11 cellular contexts compared by ENCODE assay signal in the genomic region with DNA sequence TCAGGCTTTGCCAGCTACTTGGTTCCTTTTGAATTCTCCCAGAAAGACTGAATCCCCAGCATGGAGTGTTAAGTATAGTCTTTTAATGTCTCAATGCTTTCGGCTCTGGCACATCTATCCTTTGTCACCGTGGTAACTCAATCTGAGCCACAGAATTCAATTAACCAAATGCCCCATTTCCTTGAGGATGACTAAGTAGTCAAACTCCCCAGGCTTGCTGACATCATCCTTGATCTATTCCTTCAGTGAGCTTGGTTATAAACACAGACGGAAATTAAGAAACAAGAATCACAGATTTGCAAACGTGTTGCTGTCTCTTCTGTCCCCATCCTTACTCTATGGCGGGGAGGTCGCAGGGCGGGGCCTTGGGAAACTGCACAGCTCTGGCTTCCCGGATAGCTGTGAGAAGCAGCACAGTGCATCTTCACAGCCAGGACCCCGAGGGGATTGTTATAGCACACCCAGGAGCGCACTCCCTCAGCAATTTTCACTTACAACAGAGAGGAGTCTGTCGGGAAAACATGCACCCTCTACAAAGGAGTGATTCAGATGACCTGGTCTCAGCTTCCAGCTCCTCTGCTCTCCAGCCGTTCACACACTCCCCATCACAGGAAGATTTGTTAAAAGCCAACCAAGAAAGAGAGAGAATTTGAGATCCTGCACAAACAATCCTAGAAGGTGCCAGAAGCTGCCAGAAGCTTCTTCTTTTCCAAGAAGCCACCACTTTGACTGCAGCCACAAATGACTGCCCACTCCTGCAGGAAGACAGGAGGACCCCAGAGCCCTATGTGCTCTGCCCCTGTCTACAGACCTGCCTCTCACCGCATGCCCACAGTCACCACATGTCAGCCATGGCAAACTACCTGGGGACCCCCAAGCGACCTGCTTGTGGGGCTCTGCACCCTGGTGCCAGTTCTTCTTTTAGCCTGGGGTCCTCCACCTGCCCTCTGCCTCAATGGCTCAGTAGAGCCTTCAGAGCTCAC. TPM values are rescaled to one million over a fixed set of nuclear protein-coding genes. Genes with fewer than 3 reads are reported as not detected.
DNase-seq lines count a peak whose midpoint lies in the region; ATAC-seq, FAIRE-seq and TF ChIP-seq lines count a peak whose summit lies in the region.
"Had no signal": no experiment of that assay in that cellular context is flagged by ENCODE, and none has a peak within 500 bp of the region (broad histone marks: within the 10 kb centered on the region; RNA-seq: fewer than 3 reads in every experiment).

No MANE protein-coding gene starts in this region.

- H3K4me1 ChIP-seq in heart left ventricle (peaks cover 0 to 10% (median 0%) of the 10 kb centered on the region in 12 donors), adipocyte (ENCODE audit: control insufficient read depth, insufficient read depth, low read length) (peaks cover 13% of the 10 kb centered on the region), hepatocyte (ENCODE audit: insufficient read depth) (no peaks in the 10 kb centered on the region)

- DNase-seq in heart left ventricle (no peak), Right ventricle myocardium inferior (ENCODE audit: missing footprints) (no peak), adipocyte (ENCODE audit: low read depth) (peak; percentile 86), hepatocyte (ENCODE audit: low spot score) (no peak), urothelium cell line (ENCODE audit: low spot score) (peak; percentile 72), SKM-1 (lab: John Stamatoyannopoulos, UW; ENCODE audit: unreplicated experiment) (no peak)
- DNase-seq in T-helper 2 cell treated with Interferon-gamma antibody and Interleukin-4, amounts not matched to agents 5 μg/mL and 100 μg/mL, for 36 hours (ENCODE audit: low spot score), result no peak
- DNase-seq: activated CD4-positive, alpha-beta memory T cell treated with anti-CD3 and anti-CD28 coated beads for 36 hours; CD4-positive, CD25-positive, alpha-beta regulatory T cell; left ventricle myocardium inferior had no signal

- H3K79me2 ChIP-seq in hepatocyte, result no peaks in the 10 kb centered on the region

- H3K36me3 ChIP-seq in heart left ventricle (no peaks in the 10 kb centered on the region), adipocyte (ENCODE audit: control insufficient read depth, insufficient read depth, low read length, severe bottlenecking) (no peaks in the 10 kb centered on the region), hepatocyte (replicated peaks; ENCODE audit: insufficient read depth, low read depth) (no peaks in the 10 kb centered on the region)
- H3K36me3 ChIP-seq: left ventricle myocardium inferior had no signal

- H3K4me1 Mint-ChIP-seq in T-helper 2 cell treated with Interferon-gamma antibody and Interleukin-4, amounts not matched to agents 5 μg/mL and 100 μg/mL, for 36 hours (ENCODE audit: low read depth), result peaks cover 10% of the 10 kb centered on the region

- H3K27ac Mint-ChIP-seq in T-helper 2 cell treated with Interferon-gamma antibody and Interleukin-4, amounts not matched to agents 5 μg/mL and 100 μg/mL, for 36 hours, result no peak overlapping the region
- H3K27ac Mint-ChIP-seq: activated CD4-positive, alpha-beta memory T cell treated with anti-CD3 and anti-CD28 coated beads for 36 hours had no signal

- TF ChIP-seq POLR2A in heart left ventricle (IDR thresholded peaks at IDR 0.05), result no peak

- H3K27me3 ChIP-seq in heart left ventricle, result no peaks in the 10 kb centered on the region
- H3K27me3 ChIP-seq in adipocyte (replicated peaks; ENCODE audit: control insufficient read depth, insufficient read depth, low read length), result no peaks in the 10 kb centered on the region
- H3K27me3 ChIP-seq in hepatocyte, result no peaks in the 10 kb centered on the region

- peak overlapping the region; percentile 59 for H3K9ac ChIP-seq in adipocyte (ENCODE audit: low read length)

- no peak for FAIRE-seq in urothelium cell line (lab: Jason Lieb, UNC)

- no peaks in the 10 kb centered on the region for H4K20me1 ChIP-seq in hepatocyte (ENCODE audit: insufficient read depth, poor library complexity, severe bottlenecking)

- ATAC-seq in heart left ventricle (peak in 3 of 4 donors; percentile 36 to 58 (median 54)), Right ventricle myocardium inferior (no peak), GM19324 (IDR thresholded peaks at IDR 0.05; ENCODE audit: low FRiP score, unreplicated experiment) (no peak)

- no peaks in the 10 kb centered on the region for H3K9me2 ChIP-seq in hepatocyte (replicated peaks; ENCODE audit: insufficient read depth)

- peaks cover 5% of the 10 kb centered on the region for H3K36me3 Mint-ChIP-seq in T-helper 2 cell treated with Interferon-gamma antibody and Interleukin-4, amounts not matched to agents 5 μg/mL and 100 μg/mL, for 36 hours (ENCODE audit: low read depth)
- H3K36me3 Mint-ChIP-seq: activated CD4-positive, alpha-beta memory T cell treated with anti-CD3 and anti-CD28 coated beads for 36 hours; CD4-positive, CD25-positive, alpha-beta regulatory T cell had no signal

- intact Hi-C loops in heart left ventricle (cut with DNase I) (no loop called here), Right ventricle myocardium inferior (cut with DNase I) (no loop called here)

- H3K4me3 Mint-ChIP-seq in T-helper 2 cell treated with Interferon-gamma antibody and Interleukin-4, amounts not matched to agents 5 μg/mL and 100 μg/mL, for 36 hours, result no peak overlapping the region
- H3K4me3 Mint-ChIP-seq: activated CD4-positive, alpha-beta memory T cell treated with anti-CD3 and anti-CD28 coated beads for 36 hours; CD4-positive, CD25-positive, alpha-beta regulatory T cell had no signal

- WGBS in heart left ventricle, 4 donors, result 50 to 60% (median 59%) methylated on average over 13 to 14 of the region's 14 CpGs
- WGBS in hepatocyte (ENCODE audit: low lambda C conversion rate, missing lambda C conversion rate), result 36% methylated on average over 14 of the region's 14 CpGs

- no peak overlapping the region for H2AFZ ChIP-seq in hepatocyte

- H3K4me3 ChIP-seq in heart left ventricle (no peak overlapping the region), adipocyte (ENCODE audit: low read length) (peak overlapping the region; percentile 73), hepatocyte (no peak overlapping the region)
- H3K4me3 ChIP-seq: left ventricle myocardium inferior had no signal

- peak overlapping the region; percentile 46 for H3K4me2 ChIP-seq in hepatocyte

- H3K27ac ChIP-seq in heart left ventricle, result no peak overlapping the region
- no peak overlapping the region for H3K27ac ChIP-seq in hepatocyte
- H3K27ac ChIP-seq: left ventricle myocardium inferior had no signal

- peaks cover 10% of the 10 kb centered on the region for H3K9me3 Mint-ChIP-seq in T-helper 2 cell treated with Interferon-gamma antibody and Interleukin-4, amounts not matched to agents 5 μg/mL and 100 μg/mL, for 36 hours
- H3K9me3 Mint-ChIP-seq: activated CD4-positive, alpha-beta memory T cell treated with anti-CD3 and anti-CD28 coated beads for 36 hours; CD4-positive, CD25-positive, alpha-beta regulatory T cell had no signal

- H3K9me3 ChIP-seq in heart left ventricle (no peaks in the 10 kb centered on the region), adipocyte (ENCODE audit: control insufficient read depth, low read length) (no peaks in the 10 kb centered on the region), hepatocyte (ENCODE audit: low read depth) (no peaks in the 10 kb centered on the region)
- H3K9me3 ChIP-seq: left ventricle myocardium inferior had no signal

- no peaks in the 10 kb centered on the region for H3K27me3 Mint-ChIP-seq in T-helper 2 cell treated with Interferon-gamma antibody and Interleukin-4, amounts not matched to agents 5 μg/mL and 100 μg/mL, for 36 hours (ENCODE audit: low read depth)
- H3K27me3 Mint-ChIP-seq: activated CD4-positive, alpha-beta memory T cell treated with anti-CD3 and anti-CD28 coated beads for 36 hours had no signal

- TF ChIP-seq CTCF in heart left ventricle (IDR thresholded peaks at IDR 0.05) (no peak), hepatocyte (IDR thresholded peaks at IDR 0.05; ENCODE audit: poor library complexity) (no peak)

RNA-seq across cellular contexts. Expression of a gene that starts 44.9 kb away (rescaled TPM):
- 100 to 1,000 TPM; 169 to 310 (median 213) TPM for total RNA-seq in heart left ventricle
- polyA plus RNA-seq in heart left ventricle, result 100 to 1,000 TPM in 1 of 2 donors, 10 to 100 TPM in 1; 91.0 to 249 TPM
- total RNA-seq in Right ventricle myocardium inferior, result 116 TPM
- 302 and 327 TPM in 2 replicates for total RNA-seq in hepatocyte
- polyA plus RNA-seq in hepatocyte, result 361 and 368 TPM in 2 replicates

Comparison
In these comparisons a context has a peak if more than half of its experiments do, and no peak if none do; other contexts are left out.
1. ATAC-seq: peak in heart left ventricle (3 of 4); none in Right ventricle myocardium inferior (single experiment) and GM19324 (single experiment).
2. DNase-seq: peak in adipocyte (single experiment) and urothelium cell line (single experiment); none in heart left ventricle (0 of 5), Right ventricle myocardium inferior (single experiment), hepatocyte (single experiment), T-helper 2 cell treated with Interferon-gamma antibody and Interleukin-4, amounts not matched to agents 5 μg/mL and 100 μg/mL, for 36 hours (single experiment) and SKM-1 (single experiment).